1 cellular context compared by ENCODE assay signal in genomic region chr10:60819271-60819670, GRCh38.
TF ChIP-seq lines count a peak whose summit lies in the region.

No MANE protein-coding gene starts in this region.

TF ChIP-seq in K562, 482 proteins besides CTCF, POLR2A, EP300 and RAD21 (continued from another document):
- no peak for TF ChIP-seq CCNT2 (IDR thresholded peaks at IDR 0.05; ENCODE audit: borderline replicate concordance, extremely low read depth, insufficient read length, low read depth, low read length)
- TF ChIP-seq TCFL5 (CRISPR knock-in tag; conservative IDR thresholded peaks at IDR 0.05) = no peak
- TF ChIP-seq XRCC5 (IDR thresholded peaks at IDR 0.05; ENCODE audit: low read depth, low read length) = no peak
- TF ChIP-seq, protein P1, sequence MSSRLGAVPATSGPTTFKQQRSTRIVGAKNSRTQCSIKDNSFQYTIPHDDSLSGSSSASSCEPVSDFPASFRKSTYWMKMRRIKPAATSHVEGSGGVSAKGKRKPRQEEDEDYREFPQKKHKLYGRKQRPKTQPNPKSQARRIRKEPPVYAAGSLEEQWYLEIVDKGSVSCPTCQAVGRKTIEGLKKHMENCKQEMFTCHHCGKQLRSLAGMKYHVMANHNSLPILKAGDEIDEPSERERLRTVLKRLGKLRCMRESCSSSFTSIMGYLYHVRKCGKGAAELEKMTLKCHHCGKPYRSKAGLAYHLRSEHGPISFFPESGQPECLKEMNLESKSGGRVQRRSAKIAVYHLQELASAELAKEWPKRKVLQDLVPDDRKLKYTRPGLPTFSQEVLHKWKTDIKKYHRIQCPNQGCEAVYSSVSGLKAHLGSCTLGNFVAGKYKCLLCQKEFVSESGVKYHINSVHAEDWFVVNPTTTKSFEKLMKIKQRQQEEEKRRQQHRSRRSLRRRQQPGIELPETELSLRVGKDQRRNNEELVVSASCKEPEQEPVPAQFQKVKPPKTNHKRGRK (tag; IDR thresholded peaks at IDR 0.05) = no peak
- TF ChIP-seq, protein P2, sequence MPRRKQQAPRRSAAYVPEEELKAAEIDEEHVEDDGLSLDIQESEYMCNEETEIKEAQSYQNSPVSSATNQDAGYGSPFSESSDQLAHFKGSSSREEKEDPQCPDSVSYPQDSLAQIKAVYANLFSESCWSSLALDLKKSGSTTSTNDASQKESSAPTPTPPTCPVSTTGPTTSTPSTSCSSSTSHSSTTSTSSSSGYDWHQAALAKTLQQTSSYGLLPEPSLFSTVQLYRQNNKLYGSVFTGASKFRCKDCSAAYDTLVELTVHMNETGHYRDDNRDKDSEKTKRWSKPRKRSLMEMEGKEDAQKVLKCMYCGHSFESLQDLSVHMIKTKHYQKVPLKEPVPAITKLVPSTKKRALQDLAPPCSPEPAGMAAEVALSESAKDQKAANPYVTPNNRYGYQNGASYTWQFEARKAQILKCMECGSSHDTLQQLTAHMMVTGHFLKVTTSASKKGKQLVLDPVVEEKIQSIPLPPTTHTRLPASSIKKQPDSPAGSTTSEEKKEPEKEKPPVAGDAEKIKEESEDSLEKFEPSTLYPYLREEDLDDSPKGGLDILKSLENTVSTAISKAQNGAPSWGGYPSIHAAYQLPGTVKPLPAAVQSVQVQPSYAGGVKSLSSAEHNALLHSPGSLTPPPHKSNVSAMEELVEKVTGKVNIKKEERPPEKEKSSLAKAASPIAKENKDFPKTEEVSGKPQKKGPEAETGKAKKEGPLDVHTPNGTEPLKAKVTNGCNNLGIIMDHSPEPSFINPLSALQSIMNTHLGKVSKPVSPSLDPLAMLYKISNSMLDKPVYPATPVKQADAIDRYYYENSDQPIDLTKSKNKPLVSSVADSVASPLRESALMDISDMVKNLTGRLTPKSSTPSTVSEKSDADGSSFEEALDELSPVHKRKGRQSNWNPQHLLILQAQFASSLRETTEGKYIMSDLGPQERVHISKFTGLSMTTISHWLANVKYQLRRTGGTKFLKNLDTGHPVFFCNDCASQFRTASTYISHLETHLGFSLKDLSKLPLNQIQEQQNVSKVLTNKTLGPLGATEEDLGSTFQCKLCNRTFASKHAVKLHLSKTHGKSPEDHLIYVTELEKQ (CRISPR knock-in tag; IDR thresholded peaks at IDR 0.05) = no peak
- no peak for TF ChIP-seq ZC3H8 (IDR thresholded peaks at IDR 0.05)
- TF ChIP-seq CBX1 (IDR thresholded peaks at IDR 0.05; ENCODE audit: low read depth) = no peak
- TF ChIP-seq ZNF778 (CRISPR knock-in tag; IDR thresholded peaks at IDR 0.05) = no peak
- TF ChIP-seq CHD4 (IDR thresholded peaks at IDR 0.05; ENCODE audit: insufficient read depth, insufficient replicate concordance, low read depth, low read length, poor library complexity, severe bottlenecking) = no peak
- no peak for TF ChIP-seq CAMTA2 (CRISPR knock-in tag; conservative IDR thresholded peaks at IDR 0.05)
- TF ChIP-seq BMI1 (IDR thresholded peaks at IDR 0.05; ENCODE audit: low read length) = no peak
- no peak for TF ChIP-seq NR4A1 (CRISPR knock-in tag; IDR thresholded peaks at IDR 0.05)
- TF ChIP-seq NR4A1 (tag; IDR thresholded peaks at IDR 0.05) = no peak
- TF ChIP-seq YBX1 (IDR thresholded peaks at IDR 0.05) = no peak
